Comparison of ENCODE assay signal across 28 cellular contexts in genomic region chr5:42059778-42060464, GRCh38.
"Had no signal": no experiment of that assay in that cellular context is flagged by ENCODE, and none has a peak within 500 bp of the region (broad histone marks: within the 10 kb centered on the region; RNA-seq: fewer than 3 reads in every experiment).

No MANE protein-coding gene starts in this region.

- ATAC-seq: activated CD4-positive, alpha-beta T cell treated with anti-CD3 and anti-CD28 coated beads for 36 hours; activated T-cell treated with anti-CD3 and anti-CD28 coated beads, Interleukin-2, amount 50 U/mL, for 72 hours; gastrocnemius medialis; left cardiac atrium; naive thymus-derived CD8-positive, alpha-beta T cell; right cardiac atrium; T-cell; upper lobe of right lung had no signal

- H3K36me3 ChIP-seq: cardiac muscle cell, colonic mucosa, gastrocnemius medialis, suprapubic skin, tibial artery, upper lobe of right lung had no signal

- H3K4me3 Mint-ChIP-seq: activated CD4-positive, alpha-beta T cell treated with anti-CD3 and anti-CD28 coated beads for 36 hours; activated naive CD8-positive, alpha-beta T cell; activated T-cell treated with anti-CD3 and anti-CD28 coated beads, Interleukin-2, amount 50 U/mL, for 72 hours; naive thymus-derived CD8-positive, alpha-beta T cell; neural crest cell; T-cell had no signal

- H3K27me3 ChIP-seq: body of pancreas, cardiac muscle cell, colonic mucosa, gastrocnemius medialis, suprapubic skin, tibial artery, upper lobe of right lung had no signal

- H3K4me1 ChIP-seq: body of pancreas, colonic mucosa, gastrocnemius medialis, suprapubic skin, tibial artery, upper lobe of right lung had no signal

- H3K36me3 Mint-ChIP-seq: activated naive CD8-positive, alpha-beta T cell; naive thymus-derived CD8-positive, alpha-beta T cell; T-cell had no signal

- H3K27ac ChIP-seq: body of pancreas, cardiac muscle cell, colonic mucosa, epithelial cell of prostate, gastrocnemius medialis, suprapubic skin, tibial artery, upper lobe of right lung had no signal

- H3K9me3 ChIP-seq: body of pancreas, colonic mucosa, gastrocnemius medialis, suprapubic skin, tibial artery, upper lobe of right lung had no signal

- FAIRE-seq: endometrium had no signal

- H3K4me1 Mint-ChIP-seq: activated CD4-positive, alpha-beta T cell treated with anti-CD3 and anti-CD28 coated beads for 36 hours had no signal

- H3K9me3 Mint-ChIP-seq: activated T-cell treated with anti-CD3 and anti-CD28 coated beads, Interleukin-2, amount 50 U/mL, for 72 hours; naive thymus-derived CD8-positive, alpha-beta T cell; neural crest cell; T-cell had no signal

- H3K27ac Mint-ChIP-seq: activated CD4-positive, alpha-beta T cell treated with anti-CD3 and anti-CD28 coated beads for 36 hours; activated naive CD8-positive, alpha-beta T cell; activated T-cell treated with anti-CD3 and anti-CD28 coated beads, Interleukin-2, amount 50 U/mL, for 72 hours; naive thymus-derived CD8-positive, alpha-beta T cell; T-cell had no signal

- H3K4me3 ChIP-seq: body of pancreas, cardiac muscle cell, colonic mucosa, gastrocnemius medialis, suprapubic skin, tibial artery, upper lobe of right lung had no signal

- DNase-seq: activated CD4-positive, alpha-beta T cell treated with anti-CD3 and anti-CD28 coated beads for 36 hours; activated CD4-positive, alpha-beta T cell treated with anti-CD3 and anti-CD28 coated beads, Interleukin-2, amount 50 U/mL, for 4 hours; activated CD4-positive, CD25-positive, alpha-beta regulatory T cell; activated naive CD4-positive, alpha-beta T cell; activated T-cell treated with anti-CD3 and anti-CD28 coated beads for 4 hours; activated T-cell treated with anti-CD3 and anti-CD28 coated beads, Interleukin-2, amount 50 U/mL, for 72 hours; anterior cingulate cortex; body of pancreas; cerebellar nuclear complex; colonic mucosa; effector CD8-positive, alpha-beta T cell; gastrocnemius medialis; glutamatergic neuron; islet precursor cell; left cardiac atrium; occipital lobe; stimulated activated CD4-positive, alpha-beta T cell treated with anti-CD3 and anti-CD28 coated beads, Interleukin-2, amount 100 ng/mL, for 48 hours; T-cell; tibial artery; upper lobe of right lung had no signal
